ENCODE assay signal across 9 cellular contexts in genomic region chr5:115541586-115541985, GRCh38. TPM values are rescaled to one million over a fixed set of nuclear protein-coding genes. Genes with fewer than 3 reads are reported as not detected.
A peak's percentile ranks its signal among the peaks of the same experiment; 100 is the strongest.
DNase-seq lines count a peak whose midpoint lies in the region; ATAC-seq and TF ChIP-seq lines count a peak whose summit lies in the region.
"Had no signal": no experiment of that assay in that cellular context is flagged by ENCODE, and none has a peak within 500 bp of the region (broad histone marks: within the 10 kb centered on the region; RNA-seq: fewer than 3 reads in every experiment).

No MANE protein-coding gene starts in this region.

- intact Hi-C loops in CD4-positive, alpha-beta T cell (cut with DNase I, micrococcal nuclease) = loop anchor here (5.0 to 10.0 kb wide), 3 partner anchors 86 to 367 kb away; partner anchors contain the start of genes AP3S1 (in 1 of the 2), ATG12 (in 1 of the 2) and TMED7 (in 1 of the 2)

- no peak for ATAC-seq in CD4-positive, alpha-beta T cell (ENCODE audit: poor library complexity)
- ATAC-seq in HG02759 (IDR thresholded peaks at IDR 0.05; ENCODE audit: unreplicated experiment) = no peak

- peaks cover 86% of the 10 kb centered on the region for H3K36me3 Mint-ChIP-seq in CD4-positive, alpha-beta T cell (ENCODE audit: low read depth)
- H3K36me3 Mint-ChIP-seq in neural crest cell (ENCODE audit: low read depth) = peaks cover 40% of the 10 kb centered on the region

- POLR2A ChIA-PET in CD4-positive, alpha-beta T cell (lab: Charles Lee) = interaction anchor here (1.7 kb wide), 1 partner anchor 13 kb away, joined by 5 read pairs; no protein-coding TSS in a partner anchor

- H3K36me3 ChIP-seq in MM.1S (replicated peaks; ENCODE audit: insufficient read depth, low read length) = peaks cover 15% of the 10 kb centered on the region; the same call in 1 of the 2 replicates

- no peak for TF ChIP-seq CTCF in CD4-positive, alpha-beta T cell (IDR thresholded peaks at IDR 0.05)
- TF ChIP-seq CTCF in MM.1S (IDR thresholded peaks at IDR 0.05; ENCODE audit: low read length) (no peak), neural crest cell (conservative IDR thresholded peaks at IDR 0.05) (no peak)

- peaks cover 74% of the 10 kb centered on the region for H3K79me2 ChIP-seq in MM.1S (ENCODE audit: low read length)

- H3K27me3 ChIP-seq in CD4-positive, alpha-beta T cell (ENCODE audit: control insufficient read depth, insufficient read depth, low read length) = no peaks in the 10 kb centered on the region
- H3K27me3 ChIP-seq in MM.1S (replicated peaks; ENCODE audit: insufficient read depth, low read length) = no peaks in the 10 kb centered on the region

- H3K4me2 ChIP-seq in MM.1S (ENCODE audit: low read depth, low read length) = peak overlapping the region; percentile 90

- peaks cover 54% of the 10 kb centered on the region; the same call in 1 of the 2 replicates for H4K20me1 ChIP-seq in MM.1S (ENCODE audit: insufficient read depth, low read length)

- H3F3A ChIP-seq in MM.1S (ENCODE audit: insufficient read depth, low read length) = peaks cover 12% of the 10 kb centered on the region

- H3K4me1 ChIP-seq in MM.1S (ENCODE audit: low read length) = peaks cover 26% of the 10 kb centered on the region

- H3K9me3 Mint-ChIP-seq in CD4-positive, alpha-beta T cell = no peaks in the 10 kb centered on the region
- H3K9me3 Mint-ChIP-seq in neural crest cell = peaks cover 4% of the 10 kb centered on the region

- no peaks in the 10 kb centered on the region for H3K27me3 Mint-ChIP-seq in CD4-positive, alpha-beta T cell
- no peaks in the 10 kb centered on the region for H3K27me3 Mint-ChIP-seq in neural crest cell (ENCODE audit: low read depth)

- H3K9me2 ChIP-seq in MM.1S (replicated peaks; ENCODE audit: insufficient read depth, low read length) = no peaks in the 10 kb centered on the region

- no peak overlapping the region for H2AFZ ChIP-seq in MM.1S (ENCODE audit: low read length)

- H3K9ac ChIP-seq in MM.1S (ENCODE audit: low read length) = peak overlapping the region; percentile 98; the same call in 1 of the 2 replicates

- H3K4me1 Mint-ChIP-seq in CD4-positive, alpha-beta T cell (ENCODE audit: low read depth) = peaks cover 85% of the 10 kb centered on the region
- H3K4me1 Mint-ChIP-seq in neural crest cell = peaks cover 63% of the 10 kb centered on the region

- H3K4me3 ChIP-seq in MM.1S (ENCODE audit: low read length) = peak overlapping the region; percentile 69

- CTCF ChIA-PET in CD4-positive, alpha-beta T cell (lab: Charles Lee) = no interaction called here

- H3K9me3 ChIP-seq in CD4-positive, alpha-beta T cell (ENCODE audit: control insufficient read depth, low read length) = no peaks in the 10 kb centered on the region
- H3K9me3 ChIP-seq in MM.1S (replicated peaks; ENCODE audit: insufficient read depth, low read length) = no peaks in the 10 kb centered on the region

- H3K27ac ChIP-seq in CD4-positive, alpha-beta T cell (ENCODE audit: low read depth, low read length) = no peak overlapping the region
- H3K27ac ChIP-seq in MM.1S (ENCODE audit: low read length) = peak overlapping the region; percentile 9; the same call in 1 of the 2 replicates

- peak overlapping the region; percentile 98 for H3K4me3 Mint-ChIP-seq in CD4-positive, alpha-beta T cell
- peak overlapping the region; percentile 99 for H3K4me3 Mint-ChIP-seq in neural crest cell

- H3K27ac Mint-ChIP-seq in CD4-positive, alpha-beta T cell = no peak overlapping the region
- no peak overlapping the region for H3K27ac Mint-ChIP-seq in neural crest cell (ENCODE audit: unreplicated experiment)

- no peak for DNase-seq in CD4-positive, alpha-beta T cell
- DNase-seq in MM.1S (no peak), dermis blood vessel endothelial cell (peak; percentile 20), neural crest cell (ENCODE audit: low read depth, low spot score) (no peak), NCI-H2029 (lab: John Stamatoyannopoulos, UW) (no peak), NCI-H226 (no peak), A172 (ENCODE audit: low spot score) (no peak)
- DNase-seq: activated CD4-positive, CD25-positive, alpha-beta regulatory T cell treated with anti-CD3 and anti-CD28 coated beads, Interleukin-2, amount 50 U/mL, for 72 hours had no signal

RNA-seq across cellular contexts. Expression of gene FEM1C, which starts 3.0 kb away (rescaled TPM):
- 10 to 100 TPM; 43.3 to 44.2 TPM for total RNA-seq in CD4-positive, alpha-beta T cell
- total RNA-seq in dermis blood vessel endothelial cell (15.0 and 19.3 TPM in 2 replicates), neural crest cell (16.3 and 17.6 TPM in 2 replicates)
- 21.1 and 21.3 TPM in 2 replicates for total RNA-seq in A172 (2014; rRNA removed; shearing (Covaris generic))
